In the genomic region with DNA sequence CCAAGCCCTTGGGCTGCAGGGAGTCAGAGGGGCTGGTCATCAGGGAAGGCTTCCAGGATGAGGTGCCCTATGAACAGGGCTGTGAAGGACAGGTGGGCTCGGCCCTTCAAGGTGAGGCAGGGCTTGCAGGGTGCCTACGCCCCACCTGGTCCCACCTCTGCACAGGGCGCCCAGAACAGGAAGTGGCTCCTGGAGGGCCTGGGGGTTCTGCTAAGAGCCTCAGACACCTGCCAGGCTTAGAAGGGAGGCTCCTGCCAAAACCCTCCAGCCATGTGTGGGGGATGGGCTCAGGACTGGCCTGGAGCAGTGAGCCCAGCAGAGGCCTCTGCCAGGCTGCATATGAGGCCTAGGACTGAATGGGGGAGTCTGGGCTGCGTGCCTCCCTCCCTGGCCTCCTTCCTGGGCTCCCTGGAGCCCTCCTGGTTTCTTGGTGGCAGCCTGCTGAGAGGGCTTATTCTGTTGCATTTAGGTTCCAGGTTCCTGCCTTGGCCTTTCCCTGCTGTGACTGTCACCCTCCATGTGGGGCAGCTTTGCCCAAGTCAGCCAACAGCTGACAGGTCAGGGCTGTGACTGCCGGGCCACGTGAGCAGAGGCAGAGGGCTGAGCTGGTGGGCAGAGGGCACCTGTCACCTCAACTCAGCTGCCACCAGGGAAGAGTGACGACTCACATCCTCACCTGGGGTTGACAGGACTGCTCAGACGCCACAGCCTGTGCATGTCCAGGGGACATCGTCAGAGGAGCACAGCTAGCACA, we compare ENCODE assay signal across 15 cellular contexts. TPM values are rescaled to one million over a fixed set of nuclear protein-coding genes. Genes with fewer than 3 reads are reported as not detected.
DNase-seq lines count a peak whose midpoint lies in the region; ATAC-seq and TF ChIP-seq lines count a peak whose summit lies in the region.
"Had no signal": no experiment of that assay in that cellular context is flagged by ENCODE, and none has a peak within 500 bp of the region (broad histone marks: within the 10 kb centered on the region; RNA-seq: fewer than 3 reads in every experiment).

No MANE protein-coding gene starts in this region.

- no TSS peak for BruUV-seq in PC-9 (replicated peaks; lab: Mats Ljungman, UMichigan)

- no peaks in the 10 kb centered on the region for H3F3A ChIP-seq in PC-9 (ENCODE audit: insufficient read depth, low read depth)

- peak overlapping the region in 1 of 2 donors; percentile 4 for H3K4me3 Mint-ChIP-seq in effector memory CD8-positive, alpha-beta T cell
- peak overlapping the region; percentile 18 to 45 for H3K4me3 Mint-ChIP-seq in stimulated activated naive CD8-positive, alpha-beta T cell treated with anti-CD3 and anti-CD28 coated beads, Interleukin-15, amount 100 ng/mL, for 72 hours
- H3K4me3 Mint-ChIP-seq: stimulated activated memory B cell treated with anti-CD40 and anti-IgM and Interleukin-4, amounts not matched to agents 10 μg/mL and 1 μg/mL and 100 μg/mL, for 72 hours had no signal

- no peak overlapping the region for H3K4me2 ChIP-seq in PC-9

- H3K36me3 Mint-ChIP-seq in effector memory CD8-positive, alpha-beta T cell (ENCODE audit: insufficient read depth): no peaks in the 10 kb centered on the region
- H3K36me3 Mint-ChIP-seq: stimulated activated memory B cell treated with anti-CD40 and anti-IgM and Interleukin-4, amounts not matched to agents 10 μg/mL and 1 μg/mL and 100 μg/mL, for 72 hours had no signal

- H3K27ac ChIP-seq in right atrium auricular region (no peak overlapping the region), PC-9 (no peak overlapping the region)
- H3K27ac ChIP-seq: SJSA1, VCaP had no signal

- H3K9me3 ChIP-seq in right atrium auricular region (no peaks in the 10 kb centered on the region), PC-9 (ENCODE audit: insufficient read depth, low read depth) (no peaks in the 10 kb centered on the region)
- H3K9me3 ChIP-seq: SJSA1 had no signal

- no peaks in the 10 kb centered on the region for H3K9me2 ChIP-seq in PC-9 (ENCODE audit: insufficient read depth)

- no peaks in the 10 kb centered on the region for H3K9me3 Mint-ChIP-seq in effector memory CD8-positive, alpha-beta T cell
- no peaks in the 10 kb centered on the region for H3K9me3 Mint-ChIP-seq in stimulated activated naive CD8-positive, alpha-beta T cell treated with anti-CD3 and anti-CD28 coated beads, Interleukin-15, amount 100 ng/mL, for 72 hours
- H3K9me3 Mint-ChIP-seq: stimulated activated memory B cell treated with anti-CD40 and anti-IgM and Interleukin-4, amounts not matched to agents 10 μg/mL and 1 μg/mL and 100 μg/mL, for 72 hours had no signal

- TF ChIP-seq CTCF in right atrium auricular region (IDR thresholded peaks at IDR 0.05): no peak
- no peak for TF ChIP-seq CTCF in PC-9 (conservative IDR thresholded peaks at IDR 0.05)

- POLR2A ChIA-PET in PC-9 (lab: Charles Lee; ENCODE audit: unreplicated experiment): no interaction called here

- CTCF ChIA-PET in PC-9 (lab: Charles Lee): no interaction called here

- H3K27me3 ChIP-seq in right atrium auricular region (no peaks in the 10 kb centered on the region), PC-9 (ENCODE audit: insufficient read depth, low read depth) (no peaks in the 10 kb centered on the region)
- H3K27me3 ChIP-seq: SJSA1 had no signal

- H3K79me2 ChIP-seq in PC-9 (ENCODE audit: low read depth): no peaks in the 10 kb centered on the region

- intact Hi-C loops in left ventricle myocardium superior (cut with micrococcal nuclease): no loop called here
- intact Hi-C loops in PC-9 (cut with micrococcal nuclease; ENCODE audit: unreplicated experiment): no loop called here

- no peak overlapping the region for H2AFZ ChIP-seq in PC-9

- in situ Hi-C loops in KBM-7 (cut with MboI; ENCODE audit: low pct_unique_long_range_greater_than_20kb, low sequenced_read_pairs): no loop called here

- H3K36me3 ChIP-seq in right atrium auricular region: no peaks in the 10 kb centered on the region
- H3K36me3 ChIP-seq in PC-9 (ENCODE audit: low read depth): no peaks in the 10 kb centered on the region
- H3K36me3 ChIP-seq: SJSA1 had no signal

- H4K20me1 ChIP-seq in PC-9 (ENCODE audit: insufficient read depth): no peaks in the 10 kb centered on the region

- peaks cover 13 to 23% of the 10 kb centered on the region in 2 donors for H3K4me1 Mint-ChIP-seq in effector memory CD8-positive, alpha-beta T cell (ENCODE audit: low read depth in 2 of 2)
- H3K4me1 Mint-ChIP-seq in stimulated activated naive CD8-positive, alpha-beta T cell treated with anti-CD3 and anti-CD28 coated beads, Interleukin-15, amount 100 ng/mL, for 72 hours: no peaks in the 10 kb centered on the region

- H3K4me1 ChIP-seq in right atrium auricular region (no peaks in the 10 kb centered on the region), PC-9 (replicated peaks; ENCODE audit: insufficient read depth) (no peaks in the 10 kb centered on the region)

- ATAC-seq in left ventricle myocardium superior (no peak), HG03354 (IDR thresholded peaks at IDR 0.05; ENCODE audit: poor library complexity, severe bottlenecking, unreplicated experiment) (no peak)
- ATAC-seq in effector memory CD8-positive, alpha-beta T cell (replicated peaks): peak; percentile 38
- peak; percentile 13 for ATAC-seq in stimulated activated naive CD8-positive, alpha-beta T cell treated with anti-CD3 and anti-CD28 coated beads, Interleukin-15, amount 100 ng/mL, for 72 hours
- ATAC-seq: stimulated activated memory B cell treated with anti-CD40 and anti-IgM and Interleukin-4, amounts not matched to agents 10 μg/mL and 1 μg/mL and 100 μg/mL, for 72 hours had no signal

- DNase-seq in right atrium auricular region (ENCODE audit: low spot score): peak; percentile 32
- DNase-seq in left ventricle myocardium superior: no peak
- DNase-seq in RPMI8226: peak; percentile 87
- DNase-seq in effector memory CD8-positive, alpha-beta T cell: no peak
- peak in 1 of 2 donors; percentile 37 for DNase-seq in stimulated activated naive CD8-positive, alpha-beta T cell treated with anti-CD3 and anti-CD28 coated beads, Interleukin-15, amount 100 ng/mL, for 72 hours
- no peak for DNase-seq in KBM-7
- no peak for DNase-seq in PC-9
- DNase-seq: NCI-H187, NCI-H774 had no signal

- H3K27me3 Mint-ChIP-seq in effector memory CD8-positive, alpha-beta T cell: no peaks in the 10 kb centered on the region
- no peaks in the 10 kb centered on the region for H3K27me3 Mint-ChIP-seq in stimulated activated naive CD8-positive, alpha-beta T cell treated with anti-CD3 and anti-CD28 coated beads, Interleukin-15, amount 100 ng/mL, for 72 hours
- H3K27me3 Mint-ChIP-seq: progenitor cell of endocrine pancreas had no signal

- H3K27ac Mint-ChIP-seq in effector memory CD8-positive, alpha-beta T cell: peak overlapping the region; percentile 6 to 78
- peak overlapping the region; percentile 50 to 65 for H3K27ac Mint-ChIP-seq in stimulated activated naive CD8-positive, alpha-beta T cell treated with anti-CD3 and anti-CD28 coated beads, Interleukin-15, amount 100 ng/mL, for 72 hours
- H3K27ac Mint-ChIP-seq: progenitor cell of endocrine pancreas; stimulated activated memory B cell treated with anti-CD40 and anti-IgM and Interleukin-4, amounts not matched to agents 10 μg/mL and 1 μg/mL and 100 μg/mL, for 72 hours had no signal

- no peak overlapping the region for H3K4me3 ChIP-seq in right atrium auricular region
- no peak overlapping the region for H3K4me3 ChIP-seq in PC-9
- H3K4me3 ChIP-seq: SJSA1 had no signal

RNA-seq across cellular contexts. Expression of a gene that starts 45.2 kb away (rescaled TPM):
- total RNA-seq in right atrium auricular region (not detected), left ventricle myocardium superior (not detected), PC-9 (2021) (not detected in 2 replicates)
- total RNA-seq: fibroblast of lung, progenitor cell of endocrine pancreas, SJSA1 had no signal

Comparison
In these comparisons a context has a peak if more than half of its experiments do, and no peak if none do; other contexts are left out.
1. DNase-seq: peak in right atrium auricular region (single experiment) and RPMI8226 (single experiment); none in left ventricle myocardium superior (single experiment), effector memory CD8-positive, alpha-beta T cell (0 of 3), KBM-7 (single experiment) and PC-9 (0 of 2).
2. ATAC-seq: peak in effector memory CD8-positive, alpha-beta T cell (single experiment) and stimulated activated naive CD8-positive, alpha-beta T cell treated with anti-CD3 and anti-CD28 coated beads, Interleukin-15, amount 100 ng/mL, for 72 hours (single experiment); none in left ventricle myocardium superior (single experiment) and HG03354 (single experiment).